10 cellular contexts compared by ENCODE assay signal in the genomic region with DNA sequence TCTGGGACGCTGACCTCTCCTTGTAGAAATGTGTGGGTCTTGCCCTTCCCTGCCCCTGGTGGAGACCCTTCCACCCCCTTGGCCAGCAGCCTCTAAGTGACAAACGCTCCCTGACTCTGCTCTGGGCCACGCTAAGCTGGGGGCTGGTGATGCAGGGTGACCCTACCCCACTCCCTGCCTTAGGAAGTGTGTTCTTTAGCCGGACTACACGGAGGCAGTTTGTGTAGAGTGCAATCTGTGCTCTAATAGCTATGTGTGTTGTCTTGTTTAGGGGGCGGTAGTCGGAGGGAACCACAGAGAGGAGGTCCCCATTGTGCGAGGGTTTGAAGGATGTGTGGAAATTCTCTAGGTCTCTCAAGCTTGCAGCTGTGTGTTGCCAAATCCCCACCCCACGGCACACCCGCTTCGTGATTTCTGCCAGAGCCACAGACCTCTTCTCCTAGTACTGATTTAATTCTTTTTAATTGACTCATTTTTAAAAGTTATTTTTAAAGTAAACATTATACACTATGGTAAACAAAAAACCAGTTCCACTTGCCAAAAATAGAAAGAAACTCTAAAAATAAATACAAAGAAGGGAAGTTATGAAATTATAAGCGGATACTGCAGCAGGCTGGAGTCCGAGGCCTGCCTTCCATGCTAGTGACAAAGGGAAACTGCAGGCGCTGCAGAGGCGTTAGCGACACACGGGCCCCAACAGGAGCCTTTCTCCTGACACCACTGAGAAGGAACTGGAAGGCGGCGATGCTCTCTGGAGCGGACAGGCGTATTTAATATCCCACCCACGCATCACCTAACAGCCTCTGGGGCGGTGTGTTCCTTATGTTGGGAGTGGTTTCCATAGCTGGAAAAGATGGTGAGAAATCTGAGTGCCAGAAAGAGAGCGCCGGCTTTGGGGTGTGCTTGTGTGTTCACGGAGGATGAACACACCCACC.
DNase-seq lines count a peak whose midpoint lies in the region; ATAC-seq and TF ChIP-seq lines count a peak whose summit lies in the region.
"Had no signal": no experiment of that assay in that cellular context is flagged by ENCODE, and none has a peak within 500 bp of the region (broad histone marks: within the 10 kb centered on the region; RNA-seq: fewer than 3 reads in every experiment).

No MANE protein-coding gene starts in this region.

- DNase-seq in Kasumi-1 (lab: John Stamatoyannopoulos, UW) (peak; percentile 69 to 80), cerebellum (ENCODE audit: low spot score) (peak; percentile 18), right lobe of liver (peak in 2 of 3 donors; percentile 59 to 69), NCI-H446 treated with DMSO at 0.1 percent for 48 hours (lab: John Stamatoyannopoulos, UW) (no peak)
- DNase-seq in activated CD4-positive, alpha-beta T cell treated with anti-CD3 and anti-CD28 coated beads, Interleukin-2, amount 50 U/mL, for 48 hours, result no peak
- DNase-seq: activated CD8-positive, alpha-beta T cell treated with anti-CD3 and anti-CD28 coated beads for 36 hours; OCI-M1 had no signal

- intact Hi-C loops in right lobe of liver (cut with DNase I), result no loop called here

- H3K4me1 ChIP-seq in right lobe of liver, result no peaks in the 10 kb centered on the region
- no peaks in the 10 kb centered on the region for H3K4me1 ChIP-seq in thymus (ENCODE audit: control insufficient read depth, insufficient read depth, low read length)

- TF ChIP-seq POLR2A in right lobe of liver (IDR thresholded peaks at IDR 0.05), result no peak

- peak; percentile 65 to 84 (median 72) for ATAC-seq in right lobe of liver
- no peak for ATAC-seq in GM18511 (IDR thresholded peaks at IDR 0.05; ENCODE audit: unreplicated experiment)
- ATAC-seq in HG03469 (IDR thresholded peaks at IDR 0.05; ENCODE audit: unreplicated experiment), result no peak
- ATAC-seq: activated CD8-positive, alpha-beta T cell treated with anti-CD3 and anti-CD28 coated beads for 36 hours had no signal

- no peaks in the 10 kb centered on the region for H3K27me3 ChIP-seq in right lobe of liver
- no peaks in the 10 kb centered on the region for H3K27me3 ChIP-seq in thymus (ENCODE audit: control insufficient read depth, insufficient read depth)

- H3K36me3 ChIP-seq in right lobe of liver, result no peaks in the 10 kb centered on the region
- H3K36me3 ChIP-seq in thymus (ENCODE audit: control insufficient read depth, insufficient read depth), result no peaks in the 10 kb centered on the region

- H3K9me3 ChIP-seq in right lobe of liver (no peaks in the 10 kb centered on the region), thymus (ENCODE audit: control insufficient read depth) (no peaks in the 10 kb centered on the region)

- 42% methylated on average over 18 of the region's 26 CpGs for WGBS in right lobe of liver (ENCODE audit: insufficient coverage, low coverage, low lambda C conversion rate, missing lambda C conversion rate)
- 84% methylated on average over 26 of the region's 26 CpGs for WGBS in thymus

- peak overlapping the region in 2 of 3 donors; percentile 33 to 43 for H3K27ac ChIP-seq in right lobe of liver
- H3K27ac ChIP-seq in thymus (ENCODE audit: low read depth), result peak overlapping the region; percentile 47

- no peak for TF ChIP-seq CTCF in right lobe of liver (IDR thresholded peaks at IDR 0.05)

- no peak overlapping the region for H3K4me3 ChIP-seq in right lobe of liver
- no peak overlapping the region for H3K4me3 ChIP-seq in thymus (ENCODE audit: low read length)

Comparison
In these comparisons a context has a peak if more than half of its experiments do, and no peak if none do; other contexts are left out.
1. DNase-seq: peak in Kasumi-1 (2 of 2), cerebellum (single experiment) and right lobe of liver (2 of 3); none in NCI-H446 treated with DMSO at 0.1 percent for 48 hours (single experiment) and activated CD4-positive, alpha-beta T cell treated with anti-CD3 and anti-CD28 coated beads, Interleukin-2, amount 50 U/mL, for 48 hours (0 of 2).
2. ATAC-seq: peak in right lobe of liver (4 of 4); none in GM18511 (single experiment) and HG03469 (single experiment).